ENCODE assay signal across 11 cellular contexts in the genomic region with DNA sequence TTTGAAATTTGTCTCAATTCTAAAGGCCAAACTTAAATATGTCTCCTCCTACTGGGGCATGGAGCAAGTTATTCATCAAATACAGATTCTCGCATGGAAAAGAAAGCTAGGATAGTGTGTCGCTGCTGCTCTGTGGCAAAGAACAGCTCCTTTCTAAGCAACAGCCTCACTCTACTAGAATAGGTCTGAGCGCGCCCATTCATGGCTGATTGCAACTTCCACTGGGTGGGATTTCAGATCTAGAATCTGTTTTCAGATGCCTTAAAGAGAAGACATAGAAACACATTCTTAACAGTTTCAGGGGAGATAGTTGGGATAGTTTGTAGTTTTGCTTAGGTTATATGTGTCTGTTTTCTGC. TPM values are rescaled to one million over a fixed set of nuclear protein-coding genes. Genes with fewer than 3 reads are reported as not detected.
DNase-seq lines count a peak whose midpoint lies in the region; ATAC-seq and TF ChIP-seq lines count a peak whose summit lies in the region.
"Had no signal": no experiment of that assay in that cellular context is flagged by ENCODE, and none has a peak within 500 bp of the region (broad histone marks: within the 10 kb centered on the region; RNA-seq: fewer than 3 reads in every experiment).

No MANE protein-coding gene starts in this region.

- H3K4me3 ChIP-seq in heart left ventricle (peak overlapping the region; percentile 1 to 92 (median 76)), astrocyte of the cerebellum (ENCODE audit: low read depth, low read length) (peak overlapping the region; percentile 61), tibial artery (peak overlapping the region; percentile 60 to 67)

- H3K36me3 ChIP-seq in heart left ventricle (peaks cover 0 to 40% (median 7%) of the 10 kb centered on the region in 9 donors), tibial artery (peaks cover 0 to 37% (median 0%) of the 10 kb centered on the region in 3 donors)

- DNase-seq in heart left ventricle (no peak), cardiac septum (ENCODE audit: low spot score) (no peak), astrocyte of the cerebellum (ENCODE audit: low read depth) (no peak), medulla oblongata (ENCODE audit: extremely low spot score) (peak; percentile 67), tibial artery (no peak), foreskin melanocyte (no peak), NCI-H69 (lab: John Stamatoyannopoulos, UW) (no peak)
- DNase-seq: AML-193, amniotic stem cell, nephron progenitor cell had no signal

- peak overlapping the region; percentile 73 to 93 (median 85) for H3K27ac ChIP-seq in heart left ventricle
- H3K27ac ChIP-seq in tibial artery: no peak overlapping the region

- H3K27me3 ChIP-seq in heart left ventricle (peaks cover 0 to 20% (median 8%) of the 10 kb centered on the region in 9 donors), tibial artery (no peaks in the 10 kb centered on the region)

- 66 to 77% (median 71%) methylated on average over 4 of the region's 4 CpGs for WGBS in heart left ventricle, 4 donors

- intact Hi-C loops in heart left ventricle (cut with DNase I) (loop anchor here in 8 of 10 donors (2.0 to 10.0 kb wide), 9 partner anchors 33 to 193 kb away; no protein-coding TSS in a partner anchor), cardiac septum (cut with DNase I) (loop anchor here (2.0 to 5.0 kb wide), 3 partner anchors 107 to 191 kb away; no protein-coding TSS in a partner anchor), tibial artery (cut with DNase I; ENCODE audit: low total_unique reads) (no loop called here)

- ATAC-seq in heart left ventricle (no peak), GM21390 (IDR thresholded peaks at IDR 0.05; ENCODE audit: unreplicated experiment) (no peak)

- H3K9me3 ChIP-seq in heart left ventricle (no peaks in the 10 kb centered on the region), tibial artery (no peaks in the 10 kb centered on the region)

- TF ChIP-seq CTCF in heart left ventricle (IDR thresholded peaks at IDR 0.05) (no peak), astrocyte of the cerebellum (IDR thresholded peaks at IDR 0.05; ENCODE audit: low read depth, low read length, missing control alignments) (peak; percentile 12), tibial artery (IDR thresholded peaks at IDR 0.05) (no peak)

- H3K4me1 ChIP-seq in heart left ventricle: peaks cover 0 to 66% (median 19%) of the 10 kb centered on the region in 12 donors
- H3K4me1 ChIP-seq in tibial artery: peaks cover 0 to 22% (median 10%) of the 10 kb centered on the region in 4 donors

- in situ Hi-C loops in astrocyte of the cerebellum (cut with HindIII; ENCODE audit: low sequenced_read_pairs): no loop called here

- no peak for TF ChIP-seq POLR2A in heart left ventricle (IDR thresholded peaks at IDR 0.05)

RNA-seq across cellular contexts. Expression of a gene that starts 2.4 kb away (rescaled TPM):
- total RNA-seq in heart left ventricle (100 to 1,000 TPM in 2 of 9 donors, 10 to 100 TPM in 7; 22.9 to 228 (median 45.9) TPM), cardiac septum (41.4 TPM)
- 10 to 100 TPM; 48.9 to 57.7 TPM for polyA plus RNA-seq in heart left ventricle

Comparison
In these comparisons a context has a peak if more than half of its experiments do, and no peak if none do; other contexts are left out.
1. H3K27ac ChIP-seq: peak in heart left ventricle (12 of 12); none in tibial artery (0 of 2).
2. Peak in every context shown above with its lines, with median percentiles within 50 percentile points of each other: H3K4me3 ChIP-seq.